8 cellular contexts compared by ENCODE assay signal in the genomic region with DNA sequence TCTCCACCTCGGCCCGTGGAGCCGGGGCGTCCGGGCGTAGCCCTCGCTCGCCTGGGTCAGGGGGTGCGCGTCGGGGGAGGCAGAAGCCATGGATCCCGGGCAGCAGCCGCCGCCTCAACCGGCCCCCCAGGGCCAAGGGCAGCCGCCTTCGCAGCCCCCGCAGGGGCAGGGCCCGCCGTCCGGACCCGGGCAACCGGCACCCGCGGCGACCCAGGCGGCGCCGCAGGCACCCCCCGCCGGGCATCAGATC. TPM values are rescaled to one million over a fixed set of nuclear protein-coding genes. Genes with fewer than 3 reads are reported as not detected.
A peak's percentile ranks its signal among the peaks of the same experiment; 100 is the strongest.
DNase-seq lines count a peak whose midpoint lies in the region; ATAC-seq, FAIRE-seq and TF ChIP-seq lines count a peak whose summit lies in the region.

No MANE protein-coding gene starts in this region.

- BruUV-seq in HepG2 (replicated peaks; lab: Mats Ljungman, UMichigan) = no TSS peak

- TF ChIP-seq EP300 in HepG2 (IDR thresholded peaks at IDR 0.05; ENCODE audit: low read depth in 2 of 2, low read length in 2 of 2) = no peak
- TF ChIP-seq EP300 in HepG2 (CRISPR knock-in tag; IDR thresholded peaks at IDR 0.05; ENCODE audit: borderline replicate concordance) = no peak
- no peak for TF ChIP-seq EP300 in upper lobe of left lung (IDR thresholded peaks at IDR 0.05)

- no peaks in the 10 kb centered on the region for H3K36me3 ChIP-seq in HepG2 (replicated peaks in 1 of 2; ENCODE audit: control insufficient read depth in 1 of 2, insufficient read depth in 2 of 2, low read length in 2 of 2)
- no peaks in the 10 kb centered on the region for H3K36me3 ChIP-seq in upper lobe of left lung

- TF ChIP-seq RAD21 in HepG2 (CRISPR knock-in tag; IDR thresholded peaks at IDR 0.05) = no peak

- intact Hi-C loops in HepG2 (cut with micrococcal nuclease; ENCODE audit: unreplicated experiment) = loop anchor here (1.0 to 10.0 kb wide), 8 partner anchors 24 to 494 kb away; a partner anchor contains a TSS

- ATAC-seq in HG02759 (IDR thresholded peaks at IDR 0.05; ENCODE audit: unreplicated experiment) (peak; percentile 23), HepG2 (peak; percentile 3; the same call in 2 of the 3 replicates), upper lobe of left lung (ENCODE audit: low FRiP score in 2 of 2) (peak in 1 of 2 donors; percentile 15)

- H3K9me3 ChIP-seq in HepG2 (ENCODE audit: low read length) = no peaks in the 10 kb centered on the region
- H3K9me3 ChIP-seq in upper lobe of left lung = no peaks in the 10 kb centered on the region

- 1 to 3% (median 2%) methylated on average over 14 to 31 of the region's 31 CpGs for WGBS in adipose tissue, 3 donors
- WGBS in HepG2 (ENCODE audit: low lambda C conversion rate) = no CpG with 5 or more reads among the region's 31 CpGs
- WGBS in upper lobe of left lung, 2 donors = 0% methylated on average over 5 of the region's 31 CpGs; no CpG with 5 or more reads in 1 of the 2 donors

- FAIRE-seq in HepG2 (lab: Jason Lieb, UNC) = no peak

- H3K79me2 ChIP-seq in HepG2 (ENCODE audit: insufficient read depth, low read length) = peaks cover 54% of the 10 kb centered on the region

- TF ChIP-seq CTCF in GM12864 (IDR thresholded peaks at IDR 0.05; ENCODE audit: low read depth, low read length, missing control alignments) = no peak
- TF ChIP-seq CTCF in HepG2 (CRISPR knock-in tag; IDR thresholded peaks at IDR 0.05) = no peak
- TF ChIP-seq CTCF in upper lobe of left lung (IDR thresholded peaks at IDR 0.05) = no peak

- peaks cover 37% of the 10 kb centered on the region for H3K4me1 ChIP-seq in HepG2 (ENCODE audit: insufficient read depth, low read length)
- H3K4me1 ChIP-seq in upper lobe of left lung = peaks cover 0 to 23% (median 10%) of the 10 kb centered on the region in 4 donors

- POLR2A ChIA-PET in HepG2 (lab: Yijun Ruan, JAX) = interaction anchor here (0.6 to 0.9 kb wide), 5 partner anchors 43 to 169 kb away, joined by 3 to 5 read pairs (median 3); no protein-coding TSS in a partner anchor

- peak overlapping the region; percentile 52 for H3K4me2 ChIP-seq in HepG2 (ENCODE audit: low read depth, low read length)

- TF ChIP-seq POLR2A in HepG2 (IDR thresholded peaks at IDR 0.05; ENCODE audit: insufficient read depth in 1 of 2, low read depth in 2 of 2, low read length in 2 of 2) (no peak; a peak in 1 of 4 replicates), upper lobe of left lung (IDR thresholded peaks at IDR 0.05) (no peak)

- CTCF ChIA-PET in HepG2 (lab: Yijun Ruan, JAX; ENCODE audit: low intra/inter-chr PET ratio, low total read pairs) = no interaction called here

- DNase-seq in GM12864 (ENCODE audit: low read depth) = no peak
- DNase-seq in HepG2 (ENCODE audit: low spot score) = no peak
- DNase-seq in upper lobe of left lung = peak in 1 of 2 donors; percentile 89
- no peak for DNase-seq in hippocampal formation (lab: John Stamatoyannopoulos, UW)
- DNase-seq in T-helper 9 cell = no peak
- no peak for DNase-seq in activated CD4-positive, alpha-beta T cell treated with anti-CD3 and anti-CD28 coated beads for 48 hours

- H3K27ac ChIP-seq in adipose tissue (ENCODE audit: low read depth, low read length) (peak overlapping the region; percentile 83), HepG2 (ENCODE audit: extremely low read length, insufficient read depth, low read length) (peak overlapping the region; percentile 98), upper lobe of left lung (peak overlapping the region; percentile 97 to 99 (median 98))

- peak overlapping the region; percentile 54; the same call in 1 of the 2 replicates for H3K4me3 ChIP-seq in GM12864 (ENCODE audit: low read depth, low read length)
- peak overlapping the region; percentile 88 to 97 (median 93); a peak in 5 of 6 replicates for H3K4me3 ChIP-seq in HepG2 (replicated peaks in 1 of 3; ENCODE audit: insufficient read depth in 1 of 3, low read depth in 2 of 3, low read length in 3 of 3)
- peak overlapping the region; percentile 58 to 83 (median 80) for H3K4me3 ChIP-seq in upper lobe of left lung

- H2AFZ ChIP-seq in HepG2 (ENCODE audit: low read length) = no peak overlapping the region

- no peaks in the 10 kb centered on the region; a peak in 1 of 5 replicates for H3K27me3 ChIP-seq in HepG2 (ENCODE audit: control insufficient read depth in 1 of 2, insufficient read depth in 2 of 2, low read length in 2 of 2)
- peaks cover 0 to 6% (median 0%) of the 10 kb centered on the region in 4 donors for H3K27me3 ChIP-seq in upper lobe of left lung

- in situ Hi-C loops in HepG2 (cut with HindIII; ENCODE audit: extremely low pct_ligation_motif_present, low pct_unique_long_range_greater_than_20kb) = no loop called here

- peak overlapping the region; percentile 97 for H3K9ac ChIP-seq in HepG2 (ENCODE audit: insufficient read depth, low read depth, low read length)

- H4K20me1 ChIP-seq in HepG2 (ENCODE audit: insufficient read depth, low read length) = no peaks in the 10 kb centered on the region

TF ChIP-seq in HepG2, 621 proteins besides CTCF, POLR2A, EP300 and RAD21 (continues in another document):
- TF ChIP-seq POLR2AphosphoS5 (IDR thresholded peaks at IDR 0.05; ENCODE audit: low read depth, low read length) (0 out of 2 replicates have a peak, but pooled peaks have one; percentile 0), ZNF549 (CRISPR knock-in tag; IDR thresholded peaks at IDR 0.05) (no peak), ZNF17 (CRISPR knock-in tag; IDR thresholded peaks at IDR 0.05) (no peak), ZNF850 (CRISPR knock-in tag; conservative IDR thresholded peaks at IDR 0.05) (no peak), ZNF790 (CRISPR knock-in tag; IDR thresholded peaks at IDR 0.05; ENCODE audit: borderline replicate concordance) (0 out of 2 replicates have a peak, but pooled peaks have one; percentile 12), ZBTB7A (CRISPR knock-in tag; IDR thresholded peaks at IDR 0.05) (no peak)
- TF ChIP-seq, protein P1, sequence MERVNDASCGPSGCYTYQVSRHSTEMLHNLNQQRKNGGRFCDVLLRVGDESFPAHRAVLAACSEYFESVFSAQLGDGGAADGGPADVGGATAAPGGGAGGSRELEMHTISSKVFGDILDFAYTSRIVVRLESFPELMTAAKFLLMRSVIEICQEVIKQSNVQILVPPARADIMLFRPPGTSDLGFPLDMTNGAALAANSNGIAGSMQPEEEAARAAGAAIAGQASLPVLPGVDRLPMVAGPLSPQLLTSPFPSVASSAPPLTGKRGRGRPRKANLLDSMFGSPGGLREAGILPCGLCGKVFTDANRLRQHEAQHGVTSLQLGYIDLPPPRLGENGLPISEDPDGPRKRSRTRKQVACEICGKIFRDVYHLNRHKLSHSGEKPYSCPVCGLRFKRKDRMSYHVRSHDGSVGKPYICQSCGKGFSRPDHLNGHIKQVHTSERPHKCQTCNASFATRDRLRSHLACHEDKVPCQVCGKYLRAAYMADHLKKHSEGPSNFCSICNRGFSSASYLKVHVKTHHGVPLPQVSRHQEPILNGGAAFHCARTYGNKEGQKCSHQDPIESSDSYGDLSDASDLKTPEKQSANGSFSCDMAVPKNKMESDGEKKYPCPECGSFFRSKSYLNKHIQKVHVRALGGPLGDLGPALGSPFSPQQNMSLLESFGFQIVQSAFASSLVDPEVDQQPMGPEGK (CRISPR knock-in tag; IDR thresholded peaks at IDR 0.05) = no peak
- TF ChIP-seq, protein P2, sequence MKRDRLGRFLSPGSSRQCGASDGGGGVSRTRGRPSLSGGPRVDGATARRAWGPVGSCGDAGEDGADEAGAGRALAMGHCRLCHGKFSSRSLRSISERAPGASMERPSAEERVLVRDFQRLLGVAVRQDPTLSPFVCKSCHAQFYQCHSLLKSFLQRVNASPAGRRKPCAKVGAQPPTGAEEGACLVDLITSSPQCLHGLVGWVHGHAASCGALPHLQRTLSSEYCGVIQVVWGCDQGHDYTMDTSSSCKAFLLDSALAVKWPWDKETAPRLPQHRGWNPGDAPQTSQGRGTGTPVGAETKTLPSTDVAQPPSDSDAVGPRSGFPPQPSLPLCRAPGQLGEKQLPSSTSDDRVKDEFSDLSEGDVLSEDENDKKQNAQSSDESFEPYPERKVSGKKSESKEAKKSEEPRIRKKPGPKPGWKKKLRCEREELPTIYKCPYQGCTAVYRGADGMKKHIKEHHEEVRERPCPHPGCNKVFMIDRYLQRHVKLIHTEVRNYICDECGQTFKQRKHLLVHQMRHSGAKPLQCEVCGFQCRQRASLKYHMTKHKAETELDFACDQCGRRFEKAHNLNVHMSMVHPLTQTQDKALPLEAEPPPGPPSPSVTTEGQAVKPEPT (CRISPR knock-in tag; IDR thresholded peaks at IDR 0.05; ENCODE audit: low read depth) = 0 out of 2 replicates have a peak, but pooled peaks have one; percentile 15

RNA-seq across cellular contexts. Expression of a gene that starts 0.4 kb away (rescaled TPM):
- polyA plus RNA-seq in adipose tissue = 10 to 100 TPM; 10.8 to 53.1 (median 36.2) TPM
- 91.0 and 108 TPM in 2 replicates for total RNA-seq in HepG2 (2016; rRNA removed; fragmentation: Illumina TruSeq; extraction: Trizol)
- 18.3 and 18.7 TPM in 2 replicates for total RNA-seq in HepG2 (2016; cell fraction: cytosol; rRNA removed; fragmentation: Illumina TruSeq; extraction: Trizol; ENCODE audit: low read depth)
- 92.8 and 93.3 TPM in 2 replicates for total RNA-seq in HepG2 (2016; cell fraction: insoluble cytoplasmic fraction; rRNA removed; fragmentation: Illumina TruSeq; extraction: Trizol)
- 49.6 and 53.1 TPM in 2 replicates for total RNA-seq in HepG2 (2016; cell fraction: membrane; rRNA removed; fragmentation: Illumina TruSeq; extraction: Trizol)
- 71.2 and 71.8 TPM in 2 replicates for total RNA-seq in HepG2 (2016; cell fraction: nucleus; rRNA removed; fragmentation: Illumina TruSeq; extraction: Trizol)
- polyA plus RNA-seq in HepG2 (2011; rRNA removed) = 54.6 and 59.5 TPM in 2 replicates
- 43.4 and 52.7 TPM in 2 replicates for polyA plus RNA-seq in HepG2 (2011; cell fraction: cytosol; rRNA removed)
- 55.8 and 69.5 TPM in 2 replicates for polyA plus RNA-seq in HepG2 (2011; cell fraction: nucleus; rRNA removed)
- polyA plus RNA-seq in HepG2 (2012) = 49.5 and 56.9 TPM in 2 replicates
- 10.2 and 10.9 TPM in 2 replicates for polyA plus RNA-seq in HepG2 (2016; cell fraction: cytosol; fragmentation: Illumina TruSeq; extraction: Trizol; ENCODE audit: low read depth)
- polyA plus RNA-seq in HepG2 (2016; cell fraction: insoluble cytoplasmic fraction; fragmentation: Illumina TruSeq; extraction: Trizol; ENCODE audit: low read depth) = 81.7 and 83.7 TPM in 2 replicates
- polyA plus RNA-seq in HepG2 (2016; cell fraction: membrane; fragmentation: Illumina TruSeq; extraction: Trizol; ENCODE audit: low read depth) = 22.9 and 23.0 TPM in 2 replicates
- 74.1 and 74.4 TPM in 2 replicates for polyA plus RNA-seq in HepG2 (2016; cell fraction: nucleus; fragmentation: Illumina TruSeq; extraction: Trizol; ENCODE audit: insufficient read depth, low read depth)
- polyA minus RNA-seq in HepG2 (2011; rRNA and poly(A)+ RNA removed; ENCODE audit: low replicate concordance) = 196 and 205 TPM in 2 replicates
- 79.4 and 97.8 TPM in 2 replicates for polyA minus RNA-seq in HepG2 (2011; cell fraction: cytosol; rRNA and poly(A)+ RNA removed)
- 115 and 136 TPM in 2 replicates for polyA minus RNA-seq in HepG2 (2011; cell fraction: nucleus; rRNA and poly(A)+ RNA removed)
- total RNA-seq in upper lobe of left lung = 100 to 1,000 TPM in 5 of 6 donors, 10 to 100 TPM in 1; 99.2 to 262 (median 190) TPM
